ENCODE assay signal across 10 cellular contexts in genomic region chr19:41588497-41589209, GRCh38. TPM values are rescaled to one million over a fixed set of nuclear protein-coding genes. Genes with fewer than 3 reads are reported as not detected.
DNase-seq lines count a peak whose midpoint lies in the region; TF ChIP-seq lines count a peak whose summit lies in the region.
"Had no signal": no experiment of that assay in that cellular context is flagged by ENCODE, and none has a peak within 500 bp of the region (broad histone marks: within the 10 kb centered on the region; RNA-seq: fewer than 3 reads in every experiment).

No MANE protein-coding gene starts in this region.

- H3K9me3 ChIP-seq in cardiac muscle cell (ENCODE audit: low read depth) (no peaks in the 10 kb centered on the region), right atrium auricular region (peaks cover 0 to 5% of the 10 kb centered on the region in 2 donors), esophagus muscularis mucosa (peaks cover 0 to 9% (median 4%) of the 10 kb centered on the region in 4 donors), testis (no peaks in the 10 kb centered on the region)

- TF ChIP-seq POLR2A in esophagus muscularis mucosa (IDR thresholded peaks at IDR 0.05; ENCODE audit: low read depth) (no peak), testis (IDR thresholded peaks at IDR 0.05) (no peak)

- DNase-seq in cardiac muscle cell (ENCODE audit: low read depth in 1 of 2, low spot score in 1 of 2) = peak; percentile 48 to 59
- no peak for DNase-seq in right atrium auricular region (ENCODE audit: low spot score)
- peak; percentile 49 for DNase-seq in RWPE1 (ENCODE audit: low spot score)
- DNase-seq in esophagus muscularis mucosa (ENCODE audit: extremely low spot score) = peak; percentile 86
- DNase-seq in testis = peak; percentile 39
- no peak for DNase-seq in central memory CD4-positive, alpha-beta T cell
- no peak for DNase-seq in NCI-H1417 (lab: John Stamatoyannopoulos, UW)
- no peak for DNase-seq in NOMO-1 treated with dmso at 0.1 percent for 144 hours (lab: John Stamatoyannopoulos, UW; ENCODE audit: unreplicated experiment)
- DNase-seq: NCI-H446 treated with DMSO at 0.1 percent for 48 hours had no signal

- H3K4me1 ChIP-seq in cardiac muscle cell (ENCODE audit: low read depth) = no peaks in the 10 kb centered on the region
- H3K4me1 ChIP-seq in right atrium auricular region = no peaks in the 10 kb centered on the region
- no peaks in the 10 kb centered on the region for H3K4me1 ChIP-seq in esophagus muscularis mucosa
- no peaks in the 10 kb centered on the region for H3K4me1 ChIP-seq in testis

- intact Hi-C loops in esophagus muscularis mucosa (cut with DNase I) = no loop called here
- intact Hi-C loops in testis (cut with DNase I; ENCODE audit: low total_unique reads) = no loop called here

- no peak for TF ChIP-seq CTCF in cardiac muscle cell (IDR thresholded peaks at IDR 0.05; ENCODE audit: low read depth, low read length)
- no peak for TF ChIP-seq CTCF in right atrium auricular region (IDR thresholded peaks at IDR 0.05)
- TF ChIP-seq CTCF in RWPE1 (conservative IDR thresholded peaks at IDR 0.05; ENCODE audit: low read depth) = no peak
- no peak for TF ChIP-seq CTCF in esophagus muscularis mucosa (IDR thresholded peaks at IDR 0.05)
- TF ChIP-seq CTCF in testis (IDR thresholded peaks at IDR 0.05) = no peak

- H3K4me3 ChIP-seq in cardiac muscle cell (no peak overlapping the region), right atrium auricular region (no peak overlapping the region), esophagus muscularis mucosa (no peak overlapping the region), testis (no peak overlapping the region)

- POLR2A ChIA-PET in RWPE1 (lab: Yijun Ruan, JAX; ENCODE audit: low non-redundant PET) = no interaction called here

- H3K27ac ChIP-seq in cardiac muscle cell = no peak overlapping the region
- no peak overlapping the region for H3K27ac ChIP-seq in right atrium auricular region
- H3K27ac ChIP-seq in RWPE1 = no peak overlapping the region
- H3K27ac ChIP-seq in esophagus muscularis mucosa (replicated peaks in 1 of 4) = no peak overlapping the region
- H3K27ac ChIP-seq in testis = no peak overlapping the region

- no peaks in the 10 kb centered on the region for H3K27me3 ChIP-seq in cardiac muscle cell
- no peaks in the 10 kb centered on the region for H3K27me3 ChIP-seq in right atrium auricular region
- H3K27me3 ChIP-seq in esophagus muscularis mucosa = peaks cover 0 to 59% (median 0%) of the 10 kb centered on the region in 4 donors
- H3K27me3 ChIP-seq in testis = no peaks in the 10 kb centered on the region

- 30% methylated on average over 6 of the region's 6 CpGs for WGBS in esophagus muscularis mucosa
- WGBS in testis, 2 donors = 28 to 35% methylated on average over 6 of the region's 6 CpGs

- no peak for TF ChIP-seq EP300 in esophagus muscularis mucosa (IDR thresholded peaks at IDR 0.05)

- CTCF ChIA-PET in RWPE1 (lab: Yijun Ruan, JAX) = interaction anchor here (0.5 to 1.1 kb wide), 4 partner anchors 9 to 46 kb away, joined by 3 to 7 read pairs (median 4); no protein-coding TSS in a partner anchor

- no peaks in the 10 kb centered on the region for H3K36me3 ChIP-seq in cardiac muscle cell
- no peaks in the 10 kb centered on the region for H3K36me3 ChIP-seq in right atrium auricular region
- H3K36me3 ChIP-seq in esophagus muscularis mucosa = no peaks in the 10 kb centered on the region
- H3K36me3 ChIP-seq in testis (ENCODE audit: low read depth, missing control alignments) = no peaks in the 10 kb centered on the region

RNA-seq across cellular contexts. Expression of gene CEACAM21, which starts 12.7 kb away (rescaled TPM):
- total RNA-seq in cardiac muscle cell (2.8 and 4.4 TPM in 2 replicates), right atrium auricular region (1 to 10 TPM in 1 of 2 donors, not detected in 1; 1.3 TPM), esophagus muscularis mucosa (1 to 10 TPM in 1 of 4 donors, under 1 TPM in 1, not detected in 2; 0.83 to 1.8 TPM), testis (1 to 10 TPM in 1 of 2 donors, under 1 TPM in 1; 0.71 to 1.3 TPM)
- polyA plus RNA-seq in cardiac muscle cell (2.2 and 5.0 TPM in 2 replicates), testis (ENCODE audit: insufficient read depth, low read depth, low replicate concordance) (3.6 TPM)
- polyA plus RNA-seq: BJ had no signal

RNA-seq across cellular contexts. Expression of gene CEACAM4, which starts 38.2 kb away (rescaled TPM):
- total RNA-seq in cardiac muscle cell = not detected in 2 replicates
- not detected in 2 replicates for polyA plus RNA-seq in cardiac muscle cell
- total RNA-seq in right atrium auricular region = under 1 TPM in 1 of 2 donors, not detected in 1; 0.67 TPM
- 1 to 10 TPM in 2 of 4 donors, under 1 TPM in 2; 0.46 to 3.3 (median 1.1) TPM for total RNA-seq in esophagus muscularis mucosa
- total RNA-seq in testis = 1 to 10 TPM in 1 of 2 donors, not detected in 1; 1.7 TPM
- 0.47 TPM for polyA plus RNA-seq in testis (ENCODE audit: insufficient read depth, low read depth, low replicate concordance)
- polyA plus RNA-seq: BJ had no signal

Comparison
In these comparisons a context has a peak if more than half of its experiments do, and no peak if none do; other contexts are left out.
1. DNase-seq: peak in cardiac muscle cell (2 of 2), RWPE1 (single experiment), esophagus muscularis mucosa (single experiment) and testis (single experiment); none in right atrium auricular region (single experiment), central memory CD4-positive, alpha-beta T cell (single experiment), NCI-H1417 (0 of 3) and NOMO-1 treated with dmso at 0.1 percent for 144 hours (single experiment).